In genomic region chr12:109578330-109578927, GRCh38 we compare ENCODE assay signal across 20 cellular contexts.
"Had no signal": no experiment of that assay in that cellular context is flagged by ENCODE, and none has a peak within 500 bp of the region (broad histone marks: within the 10 kb centered on the region; RNA-seq: fewer than 3 reads in every experiment).

No MANE protein-coding gene starts in this region.

- H3K27ac ChIP-seq: dorsolateral prefrontal cortex, esophagus muscularis mucosa, gastrocnemius medialis, heart right ventricle, left lung, lower lobe of right lung, neutrophil, right atrium auricular region had no signal

- H3K27ac Mint-ChIP-seq: memory B cell; natural killer cell treated with Interleukin-12 subunit alpha and Interleukin-12 subunit beta and Interleukin-15 and Interleukin-18, amount 100 ng/mL, for 72 hours had no signal

- H3K4me3 Mint-ChIP-seq: central memory CD8-positive, alpha-beta T cell; memory B cell; natural killer cell treated with Interleukin-12 subunit alpha and Interleukin-12 subunit beta and Interleukin-15 and Interleukin-18, amount 100 ng/mL, for 72 hours had no signal

- H3K27me3 ChIP-seq: dorsolateral prefrontal cortex, esophagus muscularis mucosa, gastrocnemius medialis, heart right ventricle, left lung, neutrophil, right atrium auricular region had no signal

- H3K4me3 ChIP-seq: dorsolateral prefrontal cortex, esophagus muscularis mucosa, gastrocnemius medialis, heart right ventricle, left lung, lower lobe of right lung, right atrium auricular region had no signal

- H3K9me3 ChIP-seq: esophagus muscularis mucosa, gastrocnemius medialis, heart right ventricle, left lung, lower lobe of right lung, neutrophil, right atrium auricular region had no signal

- H3K36me3 Mint-ChIP-seq: natural killer cell treated with Interleukin-12 subunit alpha and Interleukin-12 subunit beta and Interleukin-15 and Interleukin-18, amount 100 ng/mL, for 72 hours had no signal

- H3K9me3 Mint-ChIP-seq: central memory CD8-positive, alpha-beta T cell; memory B cell; natural killer cell treated with Interleukin-12 subunit alpha and Interleukin-12 subunit beta and Interleukin-15 and Interleukin-18, amount 100 ng/mL, for 72 hours had no signal

- H3K27me3 Mint-ChIP-seq: central memory CD8-positive, alpha-beta T cell; memory B cell; natural killer cell treated with Interleukin-12 subunit alpha and Interleukin-12 subunit beta and Interleukin-15 and Interleukin-18, amount 100 ng/mL, for 72 hours had no signal

- ATAC-seq: gastrocnemius medialis; heart right ventricle; left lung; lower lobe of right lung; natural killer cell treated with Interleukin-12 subunit alpha and Interleukin-12 subunit beta and Interleukin-15 and Interleukin-18, amount 100 ng/mL, for 72 hours had no signal

- DNase-seq: cortex of kidney; dorsolateral prefrontal cortex; effector CD8-positive, alpha-beta T cell; gastrocnemius medialis; heart right ventricle; hypothalamus; islet precursor cell; left lung; lower lobe of right lung; midbrain; small intestine; stimulated activated CD4-positive, alpha-beta T cell treated with anti-CD3 and anti-CD28 coated beads, Interleukin-12 subunit alpha, Interleukin-12 subunit beta, amount 100 ng/mL, for 4 hours; stimulated activated naive CD4-positive, alpha-beta T cell; trophoblast cell had no signal
